Comparison of ENCODE assay signal across 8 cellular contexts in genomic region chr10:92572362-92573090, GRCh38. TPM values are rescaled to one million over a fixed set of nuclear protein-coding genes. Genes with fewer than 3 reads are reported as not detected.
DNase-seq lines count a peak whose midpoint lies in the region; ATAC-seq and TF ChIP-seq lines count a peak whose summit lies in the region.

No MANE protein-coding gene starts in this region.

- no peak for ATAC-seq in activated CD4-positive, alpha-beta T cell treated with anti-CD3 and anti-CD28 coated beads for 36 hours
- ATAC-seq in activated CD8-positive, alpha-beta T cell treated with anti-CD3 and anti-CD28 coated beads for 36 hours: no peak
- no peak for ATAC-seq in GM19035 (IDR thresholded peaks at IDR 0.05; ENCODE audit: unreplicated experiment)
- ATAC-seq in HG03196 (IDR thresholded peaks at IDR 0.05; ENCODE audit: unreplicated experiment): no peak

- peaks cover 8% of the 10 kb centered on the region for H3K36me3 Mint-ChIP-seq in activated CD4-positive, alpha-beta T cell treated with anti-CD3 and anti-CD28 coated beads for 36 hours (ENCODE audit: low read depth)
- peaks cover 7% of the 10 kb centered on the region for H3K36me3 Mint-ChIP-seq in activated CD8-positive, alpha-beta T cell treated with anti-CD3 and anti-CD28 coated beads for 36 hours (ENCODE audit: low read depth)

- peak overlapping the region; percentile 77 for H3K4me3 Mint-ChIP-seq in activated CD4-positive, alpha-beta T cell treated with anti-CD3 and anti-CD28 coated beads for 36 hours
- H3K4me3 Mint-ChIP-seq in activated CD8-positive, alpha-beta T cell treated with anti-CD3 and anti-CD28 coated beads for 36 hours: peak overlapping the region; percentile 71

- H3K4me1 Mint-ChIP-seq in activated CD4-positive, alpha-beta T cell treated with anti-CD3 and anti-CD28 coated beads for 36 hours: peaks cover 47% of the 10 kb centered on the region
- H3K4me1 Mint-ChIP-seq in activated CD8-positive, alpha-beta T cell treated with anti-CD3 and anti-CD28 coated beads for 36 hours (ENCODE audit: low read depth): peaks cover 41% of the 10 kb centered on the region

- peak overlapping the region; percentile 97 for H3K4me3 ChIP-seq in iPS-18c (ENCODE audit: insufficient read depth, low read depth, low read length)
- H3K4me3 ChIP-seq in thymus (ENCODE audit: low read length): peak overlapping the region; percentile 77

- POLR2A ChIA-PET in activated CD4-positive, alpha-beta T cell treated with anti-CD3 and anti-CD28 coated beads for 36 hours (lab: Charles Lee): interaction anchor here (1.1 kb wide), 1 partner anchor 56 kb away, joined by 4 read pairs; no protein-coding TSS in a partner anchor
- POLR2A ChIA-PET in activated CD8-positive, alpha-beta T cell treated with anti-CD3 and anti-CD28 coated beads for 36 hours (lab: Charles Lee): interaction anchor here (1.4 to 1.6 kb wide), 3 partner anchors 13 to 56 kb away, joined by 3 to 5 read pairs (median 3); no protein-coding TSS in a partner anchor

- no peaks in the 10 kb centered on the region for H3K9me3 Mint-ChIP-seq in activated CD4-positive, alpha-beta T cell treated with anti-CD3 and anti-CD28 coated beads for 36 hours (ENCODE audit: low read depth)
- no peaks in the 10 kb centered on the region for H3K9me3 Mint-ChIP-seq in activated CD8-positive, alpha-beta T cell treated with anti-CD3 and anti-CD28 coated beads for 36 hours

- no peaks in the 10 kb centered on the region for H3K27me3 ChIP-seq in thymus (ENCODE audit: control insufficient read depth, insufficient read depth)

- no peak for TF ChIP-seq CTCF in activated CD8-positive, alpha-beta T cell treated with anti-CD3 and anti-CD28 coated beads for 36 hours (IDR thresholded peaks at IDR 0.05)

- H3K27ac ChIP-seq in thymus (ENCODE audit: low read depth): no peak overlapping the region

- CTCF ChIA-PET in activated CD4-positive, alpha-beta T cell treated with anti-CD3 and anti-CD28 coated beads for 36 hours (lab: Charles Lee): interaction anchor here (0.6 to 2.2 kb wide), 11 partner anchors 9 to 334 kb away, joined by 3 to 17 read pairs (median 4); no protein-coding TSS in a partner anchor
- CTCF ChIA-PET in activated CD8-positive, alpha-beta T cell treated with anti-CD3 and anti-CD28 coated beads for 36 hours (lab: Charles Lee): interaction anchor here (0.7 to 5.9 kb wide), 4 partner anchors 17 to 56 kb away, joined by 3 to 62 read pairs (median 20); no protein-coding TSS in a partner anchor

- DNase-seq in activated CD4-positive, alpha-beta T cell treated with anti-CD3 and anti-CD28 coated beads for 36 hours: no peak
- DNase-seq in activated CD4-positive, alpha-beta T cell treated with anti-CD3 and anti-CD28 coated beads, Interleukin-2, amount 50 U/mL, for 4 hours: no peak
- no peak for DNase-seq in activated CD8-positive, alpha-beta T cell treated with anti-CD3 and anti-CD28 coated beads for 36 hours
- DNase-seq in activated CD4-positive, CD25-positive, alpha-beta regulatory T cell treated with anti-CD3 and anti-CD28 coated beads, Interleukin-2, amount 50 U/mL, for 72 hours: no peak

- peak overlapping the region; percentile 55 for H3K27ac Mint-ChIP-seq in activated CD4-positive, alpha-beta T cell treated with anti-CD3 and anti-CD28 coated beads for 36 hours
- H3K27ac Mint-ChIP-seq in activated CD8-positive, alpha-beta T cell treated with anti-CD3 and anti-CD28 coated beads for 36 hours: peak overlapping the region; percentile 13

- no peaks in the 10 kb centered on the region for H3K27me3 Mint-ChIP-seq in activated CD4-positive, alpha-beta T cell treated with anti-CD3 and anti-CD28 coated beads for 36 hours
- no peaks in the 10 kb centered on the region for H3K27me3 Mint-ChIP-seq in activated CD8-positive, alpha-beta T cell treated with anti-CD3 and anti-CD28 coated beads for 36 hours

- peaks cover 2% of the 10 kb centered on the region for H3K4me1 ChIP-seq in thymus (ENCODE audit: control insufficient read depth, insufficient read depth, low read length)

- H3K9me3 ChIP-seq in iPS-18c (ENCODE audit: control insufficient read depth, insufficient read depth, low read length) (peaks cover 4% of the 10 kb centered on the region), thymus (ENCODE audit: control insufficient read depth) (no peaks in the 10 kb centered on the region)

- 83% methylated on average over 8 of the region's 8 CpGs for WGBS in thymus

- intact Hi-C loops in activated CD4-positive, alpha-beta T cell treated with anti-CD3 and anti-CD28 coated beads for 36 hours (cut with DNase I, micrococcal nuclease): loop anchor here (5.0 to 10.0 kb wide), 2 partner anchors 485 to 488 kb away; no protein-coding TSS in a partner anchor
- intact Hi-C loops in activated CD8-positive, alpha-beta T cell treated with anti-CD3 and anti-CD28 coated beads for 36 hours (cut with micrococcal nuclease): no loop called here

- H3K36me3 ChIP-seq in thymus (ENCODE audit: control insufficient read depth, insufficient read depth): peaks cover 2% of the 10 kb centered on the region

RNA-seq across cellular contexts. Expression of gene IDE, which starts 1.4 kb away (rescaled TPM):
- 10 to 100 TPM; 30.8 to 35.5 TPM for total RNA-seq in activated CD4-positive, alpha-beta T cell treated with anti-CD3 and anti-CD28 coated beads for 36 hours
- 10 to 100 TPM; 30.1 to 33.2 TPM for total RNA-seq in activated CD8-positive, alpha-beta T cell treated with anti-CD3 and anti-CD28 coated beads for 36 hours
- 14.8 TPM for polyA plus RNA-seq in thymus

RNA-seq across cellular contexts. Expression of gene KIF11, which starts 20.4 kb away (rescaled TPM):
- total RNA-seq in activated CD4-positive, alpha-beta T cell treated with anti-CD3 and anti-CD28 coated beads for 36 hours: 10 to 100 TPM; 59.1 to 59.3 TPM
- 10 to 100 TPM; 43.8 to 44.4 TPM for total RNA-seq in activated CD8-positive, alpha-beta T cell treated with anti-CD3 and anti-CD28 coated beads for 36 hours
- 4.6 TPM for polyA plus RNA-seq in thymus
